In genomic region chr15:90387534-90388461, GRCh38 we compare ENCODE assay signal across 1 cellular context.
TF ChIP-seq lines count a peak whose summit lies in the region.

TSS of gene IQGAP1 (plus strand) at chr15:90388242. CDS start at chr15:90388342, 100 bp downstream.

TF ChIP-seq in K562, 482 proteins besides CTCF, POLR2A, EP300 and RAD21 (continued from another document and continues in another):
- TF ChIP-seq ZFX (CRISPR knock-in tag; IDR thresholded peaks at IDR 0.05) (peak; percentile 72; the same call in 1 of the 2 replicates), ARID4B (CRISPR knock-in tag; IDR thresholded peaks at IDR 0.05) (peak; percentile 10; the same call in 1 of the 2 replicates), HIVEP1 (CRISPR knock-in tag; IDR thresholded peaks at IDR 0.05) (no peak), NRF1 (conservative IDR thresholded peaks at IDR 0.05 in 1 of 2, IDR thresholded peaks at IDR 0.05 in 1 of 2) (peak; percentile 49 to 60), ZNF316 (IDR thresholded peaks at IDR 0.05) (no peak), JUND (IDR thresholded peaks at IDR 0.05; ENCODE audit: borderline replicate concordance, low read depth, low read length) (0 out of 2 replicates have a peak, but pooled peaks have one; percentile 15), JUND (tag; IDR thresholded peaks at IDR 0.05; ENCODE audit: borderline replicate concordance, low read depth, low read length) (no peak), GABPB2 (CRISPR knock-in tag; conservative IDR thresholded peaks at IDR 0.05) (no peak), SPI1 (IDR thresholded peaks at IDR 0.05; ENCODE audit: borderline replicate concordance, low read depth, low read length) (0 out of 2 replicates have a peak, but pooled peaks have one; percentile 17), POLR2B (IDR thresholded peaks at IDR 0.05; ENCODE audit: low read depth, partially characterized antibody) (peak; percentile 56), PHF20 (IDR thresholded peaks at IDR 0.05; ENCODE audit: partially characterized antibody) (peak; percentile 30), GABPA (tag; conservative IDR thresholded peaks at IDR 0.05; ENCODE audit: low read depth) (peak; percentile 76), HSF4 (CRISPR knock-in tag; IDR thresholded peaks at IDR 0.05; ENCODE audit: borderline replicate concordance) (no peak), ZBTB7A (IDR thresholded peaks at IDR 0.05; ENCODE audit: borderline replicate concordance, control insufficient read depth, low read depth, low read length) (peak; percentile 65; the same call in 1 of the 2 replicates), MEF2D (tag; conservative IDR thresholded peaks at IDR 0.05; ENCODE audit: low read depth) (no peak), ZNF511 (CRISPR knock-in tag; IDR thresholded peaks at IDR 0.05) (0 out of 2 replicates have a peak, but pooled peaks have one; percentile 16), RBFOX2 (IDR thresholded peaks at IDR 0.05; ENCODE audit: low read depth, low read length) (peak; percentile 93), PHF21A (IDR thresholded peaks at IDR 0.05; ENCODE audit: borderline replicate concordance, low read depth) (peak; percentile 55; the same call in 1 of the 2 replicates), VEZF1 (CRISPR knock-in tag; IDR thresholded peaks at IDR 0.05) (peak; percentile 82), SUPT5H (IDR thresholded peaks at IDR 0.05) (peak; percentile 82), XRCC4 (IDR thresholded peaks at IDR 0.05; ENCODE audit: extremely low read depth, insufficient read depth, insufficient read length) (no peak), POLR2H (tag; IDR thresholded peaks at IDR 0.05; ENCODE audit: low read depth) (peak; percentile 72), SRF (CRISPR knock-in tag; IDR thresholded peaks at IDR 0.05) (peak in 1 of 2 experiments; percentile 90; a peak in 2 of 4 replicates), HDAC1 (IDR thresholded peaks at IDR 0.05) (peak in 1 of 2 experiments; percentile 35; a peak in 2 of 4 replicates), MITF (IDR thresholded peaks at IDR 0.05) (no peak), MAZ (CRISPR knock-in tag; conservative IDR thresholded peaks at IDR 0.05 in 1 of 2, IDR thresholded peaks at IDR 0.05 in 1 of 2) (peak in 1 of 2 experiments; percentile 2; a peak in 1 of 4 replicates), SMAD1 (IDR thresholded peaks at IDR 0.05; ENCODE audit: low read depth, low read length, partially characterized antibody) (peak; percentile 8), PHF8 (IDR thresholded peaks at IDR 0.05; ENCODE audit: borderline replicate concordance, low read length) (peak; percentile 84), POLR2G (IDR thresholded peaks at IDR 0.05; ENCODE audit: low read depth, low read length) (peak; percentile 95), RB1 (IDR thresholded peaks at IDR 0.05; ENCODE audit: low read depth) (peak; percentile 48; the same call in 1 of the 2 replicates), ZMIZ1 (IDR thresholded peaks at IDR 0.05; ENCODE audit: low read depth in 2 of 2, low read length in 2 of 2) (no peak), TAF1 (IDR thresholded peaks at IDR 0.05; ENCODE audit: control insufficient read depth, extremely low read depth, insufficient read depth, low read length, severe bottlenecking) (peak; percentile 72), POLR2AphosphoS5 (IDR thresholded peaks at IDR 0.05; ENCODE audit: control insufficient read depth, insufficient read depth, low read depth, low read length) (peak; percentile 90), CREB3 (tag; conservative IDR thresholded peaks at IDR 0.05; ENCODE audit: low read depth) (no peak), ZFP1 (CRISPR knock-in tag; IDR thresholded peaks at IDR 0.05) (no peak), ARHGAP35 (IDR thresholded peaks at IDR 0.05; ENCODE audit: partially characterized antibody) (no peak), MBD1 (CRISPR knock-in tag; IDR thresholded peaks at IDR 0.05) (no peak), SP1 (CRISPR knock-in tag; IDR thresholded peaks at IDR 0.05) (peak; percentile 69), PTRF (tag; IDR thresholded peaks at IDR 0.05) (no peak), RNF219 (CRISPR knock-in tag; IDR thresholded peaks at IDR 0.05) (no peak), RCOR1 (IDR thresholded peaks at IDR 0.05; ENCODE audit: borderline replicate concordance in 1 of 2, low read depth in 2 of 2, low read length in 2 of 2) (peak in 1 of 2 experiments; percentile 38; a peak in 1 of 4 replicates), ATF6 (CRISPR knock-in tag; IDR thresholded peaks at IDR 0.05) (no peak)
